In genomic region chr4:148773313-148773712, GRCh38 we compare ENCODE assay signal across 27 cellular contexts.
"Had no signal": no experiment of that assay in that cellular context is flagged by ENCODE, and none has a peak within 500 bp of the region (broad histone marks: within the 10 kb centered on the region; RNA-seq: fewer than 3 reads in every experiment).

No MANE protein-coding gene starts in this region.

- H3K4me1 Mint-ChIP-seq: natural killer cell; nephron; stimulated activated effector memory CD8-positive, alpha-beta T cell treated with anti-CD3 and anti-CD28 coated beads, Interleukin-12 subunit alpha, Interleukin-12 subunit beta, amount 100 ng/mL, for 72 hours; stimulated activated naive B cell treated with anti-CD40 and anti-IgM and Interleukin-4, amounts not matched to agents 10 μg/mL and 1 μg/mL and 100 μg/mL, for 72 hours had no signal

- H3K9me3 ChIP-seq: ovary, psoas muscle, stomach, thoracic aorta, thyroid gland, tibial nerve, upper lobe of left lung, vagina had no signal

- H3K36me3 ChIP-seq: neural progenitor cell, ovary, stomach, thoracic aorta, thyroid gland, tibial nerve, upper lobe of left lung, vagina had no signal

- H2AFZ ChIP-seq: neural progenitor cell, parathyroid adenoma had no signal

- H3K4me2 ChIP-seq: neural progenitor cell had no signal

- FAIRE-seq: small intestine, urothelium cell line had no signal

- H3K4me3 ChIP-seq: neural progenitor cell, ovary, psoas muscle, stomach, thoracic aorta, thyroid gland, tibial nerve, upper lobe of left lung, vagina had no signal

- ATAC-seq: natural killer cell; psoas muscle; right cardiac atrium; sciatic nerve; stimulated activated effector memory CD8-positive, alpha-beta T cell treated with anti-CD3 and anti-CD28 coated beads, Interleukin-12 subunit alpha, Interleukin-12 subunit beta, amount 100 ng/mL, for 72 hours; stimulated activated naive B cell treated with anti-CD40 and anti-IgM and Interleukin-4, amounts not matched to agents 10 μg/mL and 1 μg/mL and 100 μg/mL, for 72 hours had no signal

- H3K27ac ChIP-seq: neural progenitor cell, ovary, parathyroid adenoma, psoas muscle, stomach, thoracic aorta, thyroid gland, tibial nerve, upper lobe of left lung, vagina had no signal

- H3K27me3 ChIP-seq: neural progenitor cell, ovary, stomach, thyroid gland, tibial nerve, upper lobe of left lung, vagina had no signal

- DNase-seq: natural killer cell; occipital lobe; ovary; posterior cingulate gyrus; psoas muscle; right cardiac atrium; small intestine; stimulated activated CD4-positive, alpha-beta T cell treated with anti-CD3 and anti-CD28 coated beads, Interleukin-15, amount 100 ng/mL, for 24 hours; stimulated activated CD4-positive, alpha-beta T cell treated with anti-CD3 and anti-CD28 coated beads, Interleukin-2, amount 100 ng/mL, for 24 hours; stimulated activated CD4-positive, alpha-beta T cell treated with anti-CD3 and anti-CD28 coated beads, Interleukin-2, amount 100 ng/mL, for 48 hours; stimulated activated CD4-positive, alpha-beta T cell treated with anti-CD3 and anti-CD28 coated beads, Interleukin-4, amount 100 ng/mL, for 24 hours; stimulated activated naive B cell treated with anti-CD40 and anti-IgM and Interleukin-4, amounts not matched to agents 10 μg/mL and 1 μg/mL and 100 μg/mL, for 72 hours; stimulated activated naive CD4-positive, alpha-beta T cell treated with Interleukin-2 at 50 U/mL for 16 hours; stomach; thyroid gland; upper lobe of left lung had no signal

- H3K27ac Mint-ChIP-seq: natural killer cell; nephron; neural progenitor cell; progenitor cell of endocrine pancreas; stimulated activated effector memory CD8-positive, alpha-beta T cell treated with anti-CD3 and anti-CD28 coated beads, Interleukin-12 subunit alpha, Interleukin-12 subunit beta, amount 100 ng/mL, for 72 hours; stimulated activated naive B cell treated with anti-CD40 and anti-IgM and Interleukin-4, amounts not matched to agents 10 μg/mL and 1 μg/mL and 100 μg/mL, for 72 hours; stimulated activated naive CD8-positive, alpha-beta T cell treated with anti-CD3 and anti-CD28 coated beads, Interleukin-15, Interleukin-2, amounts not matched to agents 100 ng/mL and 50 ng/mL, for 24 hours had no signal

- H3K79me2 ChIP-seq: parathyroid adenoma had no signal

- H3K9ac ChIP-seq: neural progenitor cell, parathyroid adenoma had no signal

- H3K36me3 Mint-ChIP-seq: natural killer cell; neural progenitor cell; stimulated activated effector memory CD8-positive, alpha-beta T cell treated with anti-CD3 and anti-CD28 coated beads, Interleukin-12 subunit alpha, Interleukin-12 subunit beta, amount 100 ng/mL, for 72 hours; stimulated activated naive B cell treated with anti-CD40 and anti-IgM and Interleukin-4, amounts not matched to agents 10 μg/mL and 1 μg/mL and 100 μg/mL, for 72 hours had no signal

- H3K4me3 Mint-ChIP-seq: natural killer cell; nephron; neural progenitor cell; stimulated activated effector memory CD8-positive, alpha-beta T cell treated with anti-CD3 and anti-CD28 coated beads, Interleukin-12 subunit alpha, Interleukin-12 subunit beta, amount 100 ng/mL, for 72 hours; stimulated activated naive B cell treated with anti-CD40 and anti-IgM and Interleukin-4, amounts not matched to agents 10 μg/mL and 1 μg/mL and 100 μg/mL, for 72 hours; stimulated activated naive CD8-positive, alpha-beta T cell treated with anti-CD3 and anti-CD28 coated beads, Interleukin-15, Interleukin-2, amounts not matched to agents 100 ng/mL and 50 ng/mL, for 24 hours had no signal

- H3K4me1 ChIP-seq: parathyroid adenoma, psoas muscle, tibial nerve, upper lobe of left lung, vagina had no signal

- H3K27me3 Mint-ChIP-seq: stimulated activated naive B cell treated with anti-CD40 and anti-IgM and Interleukin-4, amounts not matched to agents 10 μg/mL and 1 μg/mL and 100 μg/mL, for 72 hours; stimulated activated naive CD8-positive, alpha-beta T cell treated with anti-CD3 and anti-CD28 coated beads, Interleukin-15, Interleukin-2, amounts not matched to agents 100 ng/mL and 50 ng/mL, for 24 hours had no signal

- H3K9me3 Mint-ChIP-seq: nephron; neural progenitor cell; stimulated activated effector memory CD8-positive, alpha-beta T cell treated with anti-CD3 and anti-CD28 coated beads, Interleukin-12 subunit alpha, Interleukin-12 subunit beta, amount 100 ng/mL, for 72 hours; stimulated activated naive B cell treated with anti-CD40 and anti-IgM and Interleukin-4, amounts not matched to agents 10 μg/mL and 1 μg/mL and 100 μg/mL, for 72 hours; stimulated activated naive CD8-positive, alpha-beta T cell treated with anti-CD3 and anti-CD28 coated beads, Interleukin-15, Interleukin-2, amounts not matched to agents 100 ng/mL and 50 ng/mL, for 24 hours had no signal
